ENCODE assay signal across 26 cellular contexts in genomic region chr1:33519240-33519884, GRCh38.
"Had no signal": no experiment of that assay in that cellular context is flagged by ENCODE, and none has a peak within 500 bp of the region (broad histone marks: within the 10 kb centered on the region; RNA-seq: fewer than 3 reads in every experiment).

No MANE protein-coding gene starts in this region.

- H3K4me3 Mint-ChIP-seq: activated CD4-positive, alpha-beta memory T cell treated with anti-CD3 and anti-CD28 coated beads for 36 hours; activated CD4-positive, alpha-beta T cell treated with anti-CD3 and anti-CD28 coated beads, Interleukin-2, amount 10 ng/mL, durations not matched to agents 24 days and 14 days; activated naive CD4-positive, alpha-beta T cell treated with anti-CD3 and anti-CD28 coated beads, Interleukin-2, amount 10 ng/mL, durations not matched to agents 7 days and 5 days; activated naive CD8-positive, alpha-beta T cell treated with anti-CD3 and anti-CD28 coated beads, Interleukin-2, amount 10 ng/mL, durations not matched to agents 7 days and 5 days; activated T-helper 1 cell treated with anti-CD3 and anti-CD28 coated beads, Interleukin-12 subunit alpha, Interleukin-12 subunit beta, Interleukin-2, Interleukin-4 antibody, amounts not matched to agents 30 ng/mL and 10 ng/mL and 1 ng/mL, durations not matched to agents 14 hours and 24 hours and 36 hours; brain; effector memory CD8-positive, alpha-beta T cell; nephron had no signal

- ATAC-seq: effector memory CD8-positive, alpha-beta T cell; heart right ventricle; right lobe of liver; stimulated activated naive CD8-positive, alpha-beta T cell treated with anti-CD3 and anti-CD28 coated beads, Interleukin-15, Interleukin-2, amounts not matched to agents 100 U/mL and 50 U/mL, for 24 hours had no signal

- H3K27ac Mint-ChIP-seq: activated CD4-positive, alpha-beta memory T cell treated with anti-CD3 and anti-CD28 coated beads for 36 hours; activated CD4-positive, alpha-beta T cell treated with anti-CD3 and anti-CD28 coated beads, Interleukin-2, amount 10 ng/mL, durations not matched to agents 24 days and 14 days; activated naive CD4-positive, alpha-beta T cell treated with anti-CD3 and anti-CD28 coated beads, Interleukin-2, amount 10 ng/mL, durations not matched to agents 7 days and 5 days; activated naive CD8-positive, alpha-beta T cell treated with anti-CD3 and anti-CD28 coated beads, Interleukin-2, amount 10 ng/mL, durations not matched to agents 7 days and 5 days; activated T-helper 1 cell treated with anti-CD3 and anti-CD28 coated beads, Interleukin-12 subunit alpha, Interleukin-12 subunit beta, Interleukin-2, Interleukin-4 antibody, amounts not matched to agents 30 ng/mL and 10 ng/mL and 1 ng/mL, durations not matched to agents 14 hours and 24 hours and 36 hours; effector memory CD8-positive, alpha-beta T cell; nephron had no signal

- H3K9me3 ChIP-seq: ascending aorta, heart right ventricle, left ventricle myocardium inferior, neutrophil, right lobe of liver, testis, transverse colon had no signal

- H3K27me3 ChIP-seq: ascending aorta, cardiac muscle cell, heart right ventricle, neutrophil, right lobe of liver, testis, transverse colon had no signal

- H3K36me3 Mint-ChIP-seq: activated CD4-positive, alpha-beta memory T cell treated with anti-CD3 and anti-CD28 coated beads for 36 hours; activated naive CD4-positive, alpha-beta T cell treated with anti-CD3 and anti-CD28 coated beads, Interleukin-2, amount 10 ng/mL, durations not matched to agents 7 days and 5 days; activated naive CD8-positive, alpha-beta T cell treated with anti-CD3 and anti-CD28 coated beads, Interleukin-2, amount 10 ng/mL, durations not matched to agents 7 days and 5 days had no signal

- H3K4me3 ChIP-seq: ascending aorta, cardiac muscle cell, heart right ventricle, left ventricle myocardium inferior, right lobe of liver, testis, transverse colon had no signal

- H3K4me1 ChIP-seq: ascending aorta, right lobe of liver, transverse colon had no signal

- H3K9me3 Mint-ChIP-seq: activated CD4-positive, alpha-beta memory T cell treated with anti-CD3 and anti-CD28 coated beads for 36 hours; activated CD4-positive, alpha-beta T cell treated with anti-CD3 and anti-CD28 coated beads, Interleukin-2, amount 10 ng/mL, durations not matched to agents 24 days and 14 days; activated naive CD4-positive, alpha-beta T cell treated with anti-CD3 and anti-CD28 coated beads, Interleukin-2, amount 10 ng/mL, durations not matched to agents 7 days and 5 days; activated naive CD8-positive, alpha-beta T cell treated with anti-CD3 and anti-CD28 coated beads, Interleukin-2, amount 10 ng/mL, durations not matched to agents 7 days and 5 days; activated T-helper 1 cell treated with anti-CD3 and anti-CD28 coated beads, Interleukin-12 subunit alpha, Interleukin-12 subunit beta, Interleukin-2, Interleukin-4 antibody, amounts not matched to agents 30 ng/mL and 10 ng/mL and 1 ng/mL, durations not matched to agents 14 hours and 24 hours and 36 hours; brain; effector memory CD8-positive, alpha-beta T cell; nephron had no signal

- H3K4me1 Mint-ChIP-seq: activated CD4-positive, alpha-beta T cell treated with anti-CD3 and anti-CD28 coated beads, Interleukin-2, amount 10 ng/mL, durations not matched to agents 24 days and 14 days; activated naive CD4-positive, alpha-beta T cell treated with anti-CD3 and anti-CD28 coated beads, Interleukin-2, amount 10 ng/mL, durations not matched to agents 7 days and 5 days; activated naive CD8-positive, alpha-beta T cell treated with anti-CD3 and anti-CD28 coated beads, Interleukin-2, amount 10 ng/mL, durations not matched to agents 7 days and 5 days had no signal

- H3K27ac ChIP-seq: ascending aorta, cardiac muscle cell, heart right ventricle, left ventricle myocardium inferior, neutrophil, right lobe of liver, testis, transverse colon had no signal

- H3K36me3 ChIP-seq: ascending aorta, cardiac muscle cell, heart right ventricle, left ventricle myocardium inferior, neutrophil, right lobe of liver, transverse colon had no signal

- DNase-seq: activated CD4-positive, alpha-beta memory T cell treated with anti-CD3 and anti-CD28 coated beads for 36 hours; activated CD4-positive, alpha-beta T cell treated with anti-CD3 and anti-CD28 coated beads, Interleukin-2, amount 10 ng/mL, durations not matched to agents 24 days and 14 days; activated CD4-positive, CD25-positive, alpha-beta regulatory T cell treated with anti-CD3 and anti-CD28 coated beads, Interleukin-2, amount 50 U/mL, for 72 hours; activated CD8-positive, alpha-beta memory T cell treated with anti-CD3 and anti-CD28 coated beads, Interleukin-2, amount 50 U/mL, for 4 hours; activated gamma-delta T cell; activated naive CD4-positive, alpha-beta T cell treated with anti-CD3 and anti-CD28 coated beads, Interleukin-2, amount 10 ng/mL, durations not matched to agents 7 days and 5 days; activated naive CD8-positive, alpha-beta T cell treated with anti-CD3 and anti-CD28 coated beads, Interleukin-2, amount 10 ng/mL, durations not matched to agents 7 days and 5 days; activated T-cell treated with anti-CD3 and anti-CD28 coated beads, Interleukin-2, amount 50 U/mL, for 1 hour; cortex of kidney; effector memory CD8-positive, alpha-beta T cell; foreskin melanocyte; heart right ventricle; islet precursor cell; left ventricle myocardium inferior; right lobe of liver; stimulated activated CD4-positive, alpha-beta T cell treated with anti-CD3 and anti-CD28 coated beads, Interleukin-4, amount 100 ng/mL, for 1 hour; stimulated activated naive CD8-positive, alpha-beta T cell treated with anti-CD3 and anti-CD28 coated beads, Interleukin-15, Interleukin-2, amounts not matched to agents 100 U/mL and 50 U/mL, for 24 hours; T-helper 2 cell; testis; transverse colon had no signal
